ENCODE assay signal across 29 cellular contexts in the genomic region with DNA sequence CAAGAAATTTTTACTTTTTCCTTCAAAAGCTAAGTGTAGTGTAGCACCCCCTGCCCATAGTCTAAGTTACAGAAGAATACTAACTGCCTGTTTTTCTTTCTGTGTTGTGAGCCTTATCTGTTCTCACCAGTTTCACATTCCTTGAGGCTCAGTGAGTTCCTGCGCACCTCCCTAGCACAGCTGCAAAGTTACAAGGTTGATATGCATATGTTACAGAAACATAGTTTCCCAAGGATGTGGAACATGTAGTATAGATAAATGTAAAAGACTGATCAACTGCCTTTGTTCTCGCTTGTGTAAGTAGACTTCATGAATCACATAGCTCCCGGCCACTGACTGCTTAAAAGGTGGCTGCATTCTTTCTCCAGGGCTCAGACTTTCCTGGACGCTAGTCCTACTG. TPM values are rescaled to one million over a fixed set of nuclear protein-coding genes. Genes with fewer than 3 reads are reported as not detected.
DNase-seq lines count a peak whose midpoint lies in the region; ATAC-seq, FAIRE-seq and TF ChIP-seq lines count a peak whose summit lies in the region.
"Had no signal": no experiment of that assay in that cellular context is flagged by ENCODE, and none has a peak within 500 bp of the region (broad histone marks: within the 10 kb centered on the region; RNA-seq: fewer than 3 reads in every experiment).

No MANE protein-coding gene starts in this region.

- no peaks in the 10 kb centered on the region for H4K20me1 ChIP-seq in GM23338 (replicated peaks; ENCODE audit: insufficient read depth)
- H4K20me1 ChIP-seq: BLaER1 treated with 17β-estradiol and CSF1 and Interleukin-3, amounts not matched to agents 10 nM and 100 nM had no signal

- H3K79me2 ChIP-seq in GM23338 (replicated peaks; ENCODE audit: insufficient read depth) = no peaks in the 10 kb centered on the region

- H3K4me1 ChIP-seq in testis (peaks cover 4% of the 10 kb centered on the region), GM23338 (ENCODE audit: insufficient read depth) (no peaks in the 10 kb centered on the region)
- H3K4me1 ChIP-seq: spleen had no signal

- no peaks in the 10 kb centered on the region for H3K27me3 ChIP-seq in bronchial epithelial cell (ENCODE audit: control insufficient read depth, insufficient read depth, low read length)
- no peaks in the 10 kb centered on the region for H3K27me3 ChIP-seq in testis
- H3K27me3 ChIP-seq in GM23338 (ENCODE audit: insufficient read depth) = no peaks in the 10 kb centered on the region
- H3K27me3 ChIP-seq: BLaER1 treated with 17β-estradiol and CSF1 and Interleukin-3, amounts not matched to agents 10 nM and 100 nM; spleen had no signal

- no peak for FAIRE-seq in bronchial epithelial cell (lab: Jason Lieb, UNC)
- FAIRE-seq: frontal cortex, keratinocyte had no signal

- no peaks in the 10 kb centered on the region for H3K9me2 ChIP-seq in GM23338 (ENCODE audit: insufficient read depth)

- H3K27ac Mint-ChIP-seq in GM23338 = no peak overlapping the region
- H3K27ac Mint-ChIP-seq: activated naive CD8-positive, alpha-beta T cell treated with anti-CD3 and anti-CD28 coated beads, Interleukin-2, amount 50 U/mL, for 24 hours; activated T-cell treated with anti-CD3 and anti-CD28 coated beads, Interleukin-2, amount 50 U/mL, for 24 hours had no signal

- H3F3A ChIP-seq in GM23338 (replicated peaks; ENCODE audit: low read depth) = no peaks in the 10 kb centered on the region

- no peaks in the 10 kb centered on the region for H3K36me3 ChIP-seq in bronchial epithelial cell (ENCODE audit: control insufficient read depth, insufficient read depth, low read length)
- H3K36me3 ChIP-seq in testis (ENCODE audit: low read depth, missing control alignments) = no peaks in the 10 kb centered on the region
- no peaks in the 10 kb centered on the region for H3K36me3 ChIP-seq in GM23338 (ENCODE audit: insufficient read depth)
- H3K36me3 ChIP-seq: BLaER1 treated with 17β-estradiol and CSF1 and Interleukin-3, amounts not matched to agents 10 nM and 100 nM; spleen; WERI-Rb-1 had no signal

- TF ChIP-seq CTCF in bronchial epithelial cell (IDR thresholded peaks at IDR 0.05; ENCODE audit: insufficient read depth, low read length, severe bottlenecking) = no peak
- no peak for TF ChIP-seq CTCF in testis (IDR thresholded peaks at IDR 0.05)
- TF ChIP-seq CTCF in GM23338 (conservative IDR thresholded peaks at IDR 0.05; ENCODE audit: low read depth in 2 of 2) = no peak

- H3K4me3 ChIP-seq in bronchial epithelial cell (ENCODE audit: low read depth, low read length) (no peak overlapping the region), testis (no peak overlapping the region), GM23338 (no peak overlapping the region)
- H3K4me3 ChIP-seq: BLaER1 treated with 17β-estradiol and CSF1 and Interleukin-3, amounts not matched to agents 10 nM and 100 nM; PC-9; spleen had no signal

- peak; percentile 93 for DNase-seq in OCI-M1 (lab: John Stamatoyannopoulos, UW)
- peak; percentile 18 for DNase-seq in bronchial epithelial cell (ENCODE audit: low read depth)
- peak; percentile 11 for DNase-seq in inferior parietal cortex (ENCODE audit: extremely low spot score)
- DNase-seq in testis = no peak
- no peak for DNase-seq in stimulated activated CD4-positive, alpha-beta T cell treated with anti-CD3 and anti-CD28 coated beads, Interleukin-15, amount 100 ng/mL, for 24 hours
- no peak for DNase-seq in GM23338 (ENCODE audit: low spot score)
- DNase-seq: activated CD4-positive, alpha-beta T cell treated with anti-CD3 and anti-CD28 coated beads for 48 hours; activated gamma-delta T cell; activated naive CD8-positive, alpha-beta T cell treated with anti-CD3 and anti-CD28 coated beads, Interleukin-2, amount 50 U/mL, for 24 hours; activated T-cell treated with anti-CD3 and anti-CD28 coated beads, Interleukin-2, amount 50 U/mL, for 24 hours; COR-L47; DMS79; effector CD8-positive, alpha-beta T cell; GF-D8; HCEC 1CT; naive thymus-derived CD8-positive, alpha-beta T cell; NCI-H1694; NCI-H510A treated with DMSO at 0.1 percent for 48 hours; occipital lobe; Right ventricle myocardium superior; spleen; stimulated activated CD4-positive, alpha-beta T cell treated with anti-CD3 and anti-CD28 coated beads, Interleukin-2, amount 100 ng/mL, for 48 hours; WERI-Rb-1 had no signal

- H3K4me3 Mint-ChIP-seq in GM23338 = no peak overlapping the region
- H3K4me3 Mint-ChIP-seq: activated naive CD8-positive, alpha-beta T cell treated with anti-CD3 and anti-CD28 coated beads, Interleukin-2, amount 50 U/mL, for 24 hours; activated T-cell treated with anti-CD3 and anti-CD28 coated beads, Interleukin-2, amount 50 U/mL, for 24 hours; naive thymus-derived CD8-positive, alpha-beta T cell had no signal

- peaks cover 8% of the 10 kb centered on the region for H3K27me3 Mint-ChIP-seq in GM23338 (ENCODE audit: insufficient read depth, low read depth, poor library complexity)
- H3K27me3 Mint-ChIP-seq: activated naive CD8-positive, alpha-beta T cell treated with anti-CD3 and anti-CD28 coated beads, Interleukin-2, amount 50 U/mL, for 24 hours; activated T-cell treated with anti-CD3 and anti-CD28 coated beads, Interleukin-2, amount 50 U/mL, for 24 hours had no signal

- H3K27ac ChIP-seq in testis = peak overlapping the region; percentile 7 to 63
- no peak overlapping the region for H3K27ac ChIP-seq in GM23338 (ENCODE audit: low read depth)
- H3K27ac ChIP-seq: BLaER1 treated with 17β-estradiol and CSF1 and Interleukin-3, amounts not matched to agents 10 nM and 100 nM; PC-9; spleen; WERI-Rb-1 had no signal

- H3K36me3 Mint-ChIP-seq in GM23338 (ENCODE audit: low read depth) = peaks cover under 1% of the 10 kb centered on the region; the same call in 2 of the 3 replicates

- H2AFZ ChIP-seq in GM23338 = no peak overlapping the region
- H2AFZ ChIP-seq: PC-9 had no signal

- intact Hi-C loops in testis (cut with DNase I; ENCODE audit: low total_unique reads) = no loop called here

- peaks cover 59% of the 10 kb centered on the region for H3K9me3 Mint-ChIP-seq in GM23338
- H3K9me3 Mint-ChIP-seq: activated naive CD8-positive, alpha-beta T cell treated with anti-CD3 and anti-CD28 coated beads, Interleukin-2, amount 50 U/mL, for 24 hours; activated T-cell treated with anti-CD3 and anti-CD28 coated beads, Interleukin-2, amount 50 U/mL, for 24 hours; naive thymus-derived CD8-positive, alpha-beta T cell had no signal

- no peak for TF ChIP-seq POLR2A in testis (IDR thresholded peaks at IDR 0.05)

- H3K9me3 ChIP-seq in testis = no peaks in the 10 kb centered on the region
- H3K9me3 ChIP-seq: spleen had no signal

- no peaks in the 10 kb centered on the region; the same call in 2 of the 3 replicates for H3K4me1 Mint-ChIP-seq in GM23338
- H3K4me1 Mint-ChIP-seq: activated naive CD8-positive, alpha-beta T cell treated with anti-CD3 and anti-CD28 coated beads, Interleukin-2, amount 50 U/mL, for 24 hours had no signal

- no peak overlapping the region for H3K4me2 ChIP-seq in GM23338
- H3K4me2 ChIP-seq: BLaER1 treated with 17β-estradiol and CSF1 and Interleukin-3, amounts not matched to agents 10 nM and 100 nM; PC-9 had no signal

- ATAC-seq in HG03565 (IDR thresholded peaks at IDR 0.05; ENCODE audit: unreplicated experiment) = no peak
- no peak for ATAC-seq in GM23338
- ATAC-seq: activated naive CD8-positive, alpha-beta T cell treated with anti-CD3 and anti-CD28 coated beads, Interleukin-2, amount 50 U/mL, for 24 hours; esophagus mucosa; naive thymus-derived CD8-positive, alpha-beta T cell had no signal

- WGBS in testis, 2 donors = 32 to 34% methylated on average over 4 of the region's 4 CpGs

TF ChIP-seq in GM23338, 12 proteins besides CTCF, POLR2A, EP300 and RAD21 (continues in another document):
- TF ChIP-seq POLR2AphosphoS5 (IDR thresholded peaks at IDR 0.05; ENCODE audit: low read depth) = no peak

RNA-seq across cellular contexts. Expression of gene ZNF33B, which starts 6.7 kb away (rescaled TPM):
- total RNA-seq in bronchial epithelial cell = 11.5 and 22.6 TPM in 2 replicates
- 10 to 100 TPM; 17.2 to 21.1 TPM for total RNA-seq in testis
- polyA plus RNA-seq in testis (ENCODE audit: insufficient read depth, low read depth, low replicate concordance) = 11.1 TPM
- 16.7 and 17.2 TPM in 2 replicates for total RNA-seq in GM23338 (2014; rRNA removed; shearing (Covaris generic))
- 8.0 and 14.4 TPM in 2 replicates for polyA plus RNA-seq in GM23338 (2016; fragmentation: Nextera tagmentation; extraction: Ambion mirVana)

Comparison
In these comparisons a context has a peak if more than half of its experiments do, and no peak if none do; other contexts are left out.
1. DNase-seq: peak in OCI-M1 (single experiment), bronchial epithelial cell (single experiment) and inferior parietal cortex (single experiment); none in testis (single experiment), stimulated activated CD4-positive, alpha-beta T cell treated with anti-CD3 and anti-CD28 coated beads, Interleukin-15, amount 100 ng/mL, for 24 hours (single experiment) and GM23338 (single experiment).